ENCODE assay signal across 11 cellular contexts in the genomic region with DNA sequence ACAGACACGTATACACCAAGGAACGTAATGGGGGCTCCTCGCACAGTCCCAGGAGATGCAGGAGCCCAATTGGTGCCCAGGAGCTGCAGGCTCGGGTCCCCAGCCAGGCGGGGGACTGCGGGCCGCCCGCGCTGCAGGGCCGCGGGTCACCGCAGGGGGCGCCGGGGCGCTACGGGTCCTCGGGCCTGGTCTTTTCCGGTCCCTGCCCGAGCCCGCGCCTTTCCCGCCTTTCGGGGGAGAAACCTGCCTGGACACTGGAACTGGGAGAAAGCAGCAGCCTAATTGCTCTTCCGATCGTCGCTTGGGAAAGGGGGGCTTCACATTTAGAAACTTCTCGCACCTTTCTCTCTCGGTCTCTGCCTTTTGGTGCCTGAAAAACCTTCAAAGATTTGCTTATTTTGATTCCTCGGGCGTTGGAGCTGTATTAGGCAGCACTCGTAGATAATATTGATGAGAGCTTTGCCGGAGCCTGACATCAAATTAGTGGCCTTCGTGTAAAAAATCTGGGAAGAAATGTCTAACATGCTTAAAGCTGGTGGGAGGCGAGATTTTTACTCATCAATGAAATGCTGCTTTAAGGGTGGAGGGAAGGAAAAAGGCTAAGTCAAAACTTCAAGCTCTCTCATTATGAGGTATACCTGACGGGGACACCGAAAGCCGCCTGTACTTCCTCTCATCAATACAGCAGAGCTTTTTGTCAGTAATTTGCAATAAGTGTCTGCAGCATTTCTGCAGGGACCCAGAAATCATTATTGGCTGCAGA. TPM values are rescaled to one million over a fixed set of nuclear protein-coding genes. Genes with fewer than 3 reads are reported as not detected.
DNase-seq lines count a peak whose midpoint lies in the region; ATAC-seq and TF ChIP-seq lines count a peak whose summit lies in the region.
"Had no signal": no experiment of that assay in that cellular context is flagged by ENCODE, and none has a peak within 500 bp of the region (broad histone marks: within the 10 kb centered on the region; RNA-seq: fewer than 3 reads in every experiment).

No MANE protein-coding gene starts in this region.

- in situ Hi-C loops in brain microvascular endothelial cell (cut with HindIII; ENCODE audit: low pct_ligation_motif_present, low sequenced_read_pairs), result no loop called here

- H3K27me3 ChIP-seq in brain microvascular endothelial cell (replicated peaks), result peaks cover 82% of the 10 kb centered on the region
- H3K27me3 ChIP-seq in aorta (ENCODE audit: control insufficient read depth in 1 of 2, insufficient read depth in 2 of 2, low read length in 1 of 2), result peaks cover 0 to 11% of the 10 kb centered on the region in 2 donors

- H3K36me3 Mint-ChIP-seq in nephron (ENCODE audit: low read depth), result no peaks in the 10 kb centered on the region

- DNase-seq in DMS53 treated with DMSO at 0.1 percent for 48 hours (lab: John Stamatoyannopoulos, UW; ENCODE audit: unreplicated experiment) (peak; percentile 78), brain microvascular endothelial cell (no peak), hippocampal formation (lab: John Stamatoyannopoulos, UW) (no peak), aorta (no peak), left lobe of liver (ENCODE audit: low spot score) (no peak)
- DNase-seq: NCI-H1092 treated with DMSO at 0.1 percent for 48 hours had no signal

- H3K4me3 ChIP-seq in brain microvascular endothelial cell (ENCODE audit: low read depth, low read length) (no peak overlapping the region), aorta (ENCODE audit: low read length in 2 of 2) (no peak overlapping the region)

- no peaks in the 10 kb centered on the region for H3K36me3 ChIP-seq in brain microvascular endothelial cell (replicated peaks)
- H3K36me3 ChIP-seq in aorta (ENCODE audit: control insufficient read depth in 1 of 2, insufficient read depth in 2 of 2, low read length in 1 of 2), result no peaks in the 10 kb centered on the region

- WGBS in aorta, 2 donors, result 16 to 19% methylated on average over 37 of the region's 37 CpGs

- peak overlapping the region in 1 of 3 experiments; percentile 27 for H3K4me3 Mint-ChIP-seq in nephron

- no peak overlapping the region for H3K27ac ChIP-seq in brain microvascular endothelial cell
- H3K27ac ChIP-seq in aorta (ENCODE audit: low read depth in 1 of 2, low read length in 2 of 2), result no peak overlapping the region

- H3K4me1 Mint-ChIP-seq in nephron, result peaks cover 45% of the 10 kb centered on the region

- no peaks in the 10 kb centered on the region for H3K9me3 ChIP-seq in aorta (ENCODE audit: control insufficient read depth, low read length)

- H3K9me3 Mint-ChIP-seq in nephron, result no peaks in the 10 kb centered on the region

- H3K27ac Mint-ChIP-seq in nephron, result no peak overlapping the region

- intact Hi-C loops in aorta (cut with DNase I), result no loop called here

- peak; percentile 33 for TF ChIP-seq CTCF in brain microvascular endothelial cell (IDR thresholded peaks at IDR 0.05; ENCODE audit: low read depth, low read length, missing control alignments)
- peak; percentile 49 to 77 (median 67) for TF ChIP-seq CTCF in nephron (IDR thresholded peaks at IDR 0.05; ENCODE audit: unreplicated experiment in 3 of 3)

- H3K27me3 Mint-ChIP-seq in nephron (ENCODE audit: low read depth), result peaks cover 100% of the 10 kb centered on the region

- no peaks in the 10 kb centered on the region for H3K4me1 ChIP-seq in aorta (ENCODE audit: control insufficient read depth in 1 of 2, insufficient read depth in 2 of 2, low read length in 2 of 2)

- ATAC-seq in HG02981 (IDR thresholded peaks at IDR 0.05; ENCODE audit: unreplicated experiment), result peak; percentile 49
- ATAC-seq in GM19455 (IDR thresholded peaks at IDR 0.05; ENCODE audit: unreplicated experiment), result no peak
- ATAC-seq in aorta (ENCODE audit: low FRiP score), result no peak
- ATAC-seq in left lobe of liver, result no peak

RNA-seq across cellular contexts. Expression of gene BARHL2, which starts 12.6 kb away (rescaled TPM):
- total RNA-seq in aorta (not detected), left lobe of liver (not detected)
- polyA plus RNA-seq in aorta, result not detected
- total RNA-seq: myocyte, temporal lobe had no signal
